27 cellular contexts compared by ENCODE assay signal in the genomic region with DNA sequence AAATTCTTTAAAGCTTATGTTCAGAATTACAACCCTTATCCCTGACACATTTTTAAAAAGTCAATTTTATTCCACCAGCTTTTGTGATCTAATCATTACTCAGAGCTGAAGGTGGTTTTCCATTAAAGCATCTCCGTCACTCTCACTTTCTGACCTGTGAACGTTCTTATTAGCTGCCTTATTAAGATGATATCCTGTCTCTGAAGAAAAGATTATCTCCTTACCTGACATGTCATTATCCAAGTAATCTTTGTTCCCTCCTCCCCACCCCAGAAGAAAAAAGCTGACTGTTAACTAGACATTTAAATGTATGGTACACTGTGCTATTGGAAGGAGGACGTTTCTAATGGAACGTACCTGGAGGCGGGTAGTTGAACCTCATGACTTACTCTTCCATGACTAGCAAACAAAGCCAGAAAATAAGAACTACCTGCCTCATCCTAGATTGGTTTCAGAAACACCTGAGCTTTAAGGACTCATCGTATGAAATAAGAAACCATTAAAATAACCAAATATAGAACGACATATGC.
"Had no signal": no experiment of that assay in that cellular context is flagged by ENCODE, and none has a peak within 500 bp of the region (broad histone marks: within the 10 kb centered on the region; RNA-seq: fewer than 3 reads in every experiment).

No MANE protein-coding gene starts in this region.

- H3K9me3 Mint-ChIP-seq: mesothelial cell of epicardium, natural killer cell had no signal

- H3K36me3 Mint-ChIP-seq: naive B cell; natural killer cell; stimulated activated memory B cell treated with anti-CD40 and anti-IgM and Interleukin-4, amounts not matched to agents 10 μg/mL and 1 μg/mL and 100 μg/mL, for 72 hours had no signal

- H3K9me3 ChIP-seq: left ventricle myocardium inferior, pancreas, prostate gland, right lobe of liver, stomach, testis, thyroid gland, transverse colon, upper lobe of left lung, vagina had no signal

- H3K27me3 ChIP-seq: pancreas, right lobe of liver, stomach, testis, thyroid gland, transverse colon, upper lobe of left lung, vagina had no signal

- H3K4me1 Mint-ChIP-seq: naive B cell; natural killer cell; stimulated activated memory B cell treated with anti-CD40 and anti-IgM and Interleukin-4, amounts not matched to agents 10 μg/mL and 1 μg/mL and 100 μg/mL, for 72 hours had no signal

- H3K27ac Mint-ChIP-seq: mesothelial cell of epicardium; naive B cell; natural killer cell; nephron progenitor cell; stimulated activated memory B cell treated with anti-CD40 and anti-IgM and Interleukin-4, amounts not matched to agents 10 μg/mL and 1 μg/mL and 100 μg/mL, for 72 hours had no signal

- H3K4me3 ChIP-seq: left ventricle myocardium inferior, lung, pancreas, prostate gland, right lobe of liver, smooth muscle cell, stomach, testis, thyroid gland, transverse colon, upper lobe of left lung, vagina had no signal

- H3K4me1 ChIP-seq: pancreas, prostate gland, right lobe of liver, thyroid gland had no signal

- H3K4me3 Mint-ChIP-seq: mesothelial cell of epicardium; naive B cell; natural killer cell; nephron progenitor cell; stimulated activated memory B cell treated with anti-CD40 and anti-IgM and Interleukin-4, amounts not matched to agents 10 μg/mL and 1 μg/mL and 100 μg/mL, for 72 hours had no signal

- ATAC-seq: left colon; natural killer cell; pancreas; right lobe of liver; stimulated activated memory B cell treated with anti-CD40 and anti-IgM and Interleukin-4, amounts not matched to agents 10 μg/mL and 1 μg/mL and 100 μg/mL, for 72 hours; stimulated activated naive CD8-positive, alpha-beta T cell treated with anti-CD3 and anti-CD28 coated beads, Interleukin-15, Interleukin-2, amounts not matched to agents 100 U/mL and 50 U/mL, for 24 hours had no signal

- H3K27ac ChIP-seq: left ventricle myocardium inferior, pancreas, prostate gland, right lobe of liver, stomach, testis, thyroid gland, transverse colon, upper lobe of left lung, vagina had no signal

- H3K27me3 Mint-ChIP-seq: naive B cell; stimulated activated memory B cell treated with anti-CD40 and anti-IgM and Interleukin-4, amounts not matched to agents 10 μg/mL and 1 μg/mL and 100 μg/mL, for 72 hours had no signal

- DNase-seq: hippocampal formation; kidney; left colon; left ventricle myocardium inferior; mesendoderm; naive B cell; natural killer cell; nephron progenitor cell; pancreas; posterior cingulate gyrus; right lobe of liver; stimulated activated CD4-positive, alpha-beta T cell treated with anti-CD3 and anti-CD28 coated beads, Interleukin-1b, Interleukin-23, amount 100 ng/mL, for 48 hours; stimulated activated CD4-positive, alpha-beta T cell treated with anti-CD3 and anti-CD28 coated beads, Interleukin-2, amount 100 ng/mL, for 48 hours; stimulated activated CD4-positive, alpha-beta T cell treated with anti-CD3 and anti-CD28 coated beads, Interleukin-4, amount 100 ng/mL, for 4 hours; stimulated activated CD8-positive, alpha-beta memory T cell treated with anti-CD3 and anti-CD28 coated beads, Interleukin-4, amount 100 ng/mL, for 48 hours; stimulated activated naive CD8-positive, alpha-beta T cell treated with anti-CD3 and anti-CD28 coated beads, Interleukin-15, Interleukin-2, amounts not matched to agents 100 U/mL and 50 U/mL, for 24 hours; stomach; testis; thyroid gland; transverse colon; upper lobe of left lung had no signal

- H3K36me3 ChIP-seq: pancreas, prostate gland, transverse colon, vagina had no signal
